15 cellular contexts compared by ENCODE assay signal in the genomic region with DNA sequence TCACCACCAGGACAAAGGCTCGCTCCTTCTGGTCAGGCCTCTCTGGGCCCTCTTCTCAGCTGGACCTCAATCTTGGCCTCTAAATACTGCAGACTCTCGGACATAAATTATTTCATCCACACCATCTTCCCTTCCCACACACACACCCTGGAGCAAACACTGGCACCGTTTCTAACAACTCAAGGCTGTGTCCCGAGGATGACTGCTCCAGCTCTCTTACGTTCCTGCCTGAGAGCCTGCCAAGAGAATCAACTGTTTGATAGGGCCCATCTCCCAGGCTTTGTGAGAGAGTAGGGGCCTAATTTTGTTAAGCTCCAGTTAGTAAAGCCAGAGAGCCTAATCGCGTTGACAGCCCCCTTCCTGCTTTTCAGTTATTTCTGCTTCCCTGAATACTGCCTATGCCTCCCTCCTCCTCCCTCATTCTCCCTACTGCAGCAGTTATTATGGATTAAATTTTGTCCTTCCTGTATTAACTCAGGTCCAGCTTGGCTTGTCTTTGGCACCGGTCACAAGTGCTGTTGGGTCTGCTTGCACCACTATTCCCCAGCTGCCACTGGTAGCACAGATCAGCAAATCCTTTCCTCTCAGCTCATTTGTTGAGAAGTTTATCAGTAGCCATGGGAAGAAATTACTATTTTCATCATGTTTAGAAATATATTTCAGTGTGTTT.
DNase-seq lines count a peak whose midpoint lies in the region; ATAC-seq and TF ChIP-seq lines count a peak whose summit lies in the region.
"Had no signal": no experiment of that assay in that cellular context is flagged by ENCODE, and none has a peak within 500 bp of the region (broad histone marks: within the 10 kb centered on the region; RNA-seq: fewer than 3 reads in every experiment).

No MANE protein-coding gene starts in this region.

- H3K36me3 Mint-ChIP-seq in T-helper 17 cell (ENCODE audit: low read depth), result peaks cover 2% of the 10 kb centered on the region

- H3K27me3 Mint-ChIP-seq in T-helper 17 cell, result no peaks in the 10 kb centered on the region
- H3K27me3 Mint-ChIP-seq: stimulated activated memory B cell treated with anti-CD40 and anti-IgM and Interleukin-4, amounts not matched to agents 10 μg/mL and 1 μg/mL and 100 μg/mL, for 72 hours had no signal

- TF ChIP-seq CTCF in fibroblast of mammary gland (conservative IDR thresholded peaks at IDR 0.05; ENCODE audit: control insufficient read depth, insufficient read depth, low read depth, low read length) (no peak), GM13976 (IDR thresholded peaks at IDR 0.05; ENCODE audit: borderline replicate concordance, control extremely low read depth, extremely low read depth, insufficient read depth, missing control alignments) (no peak)

- H3K4me3 ChIP-seq in fibroblast of mammary gland (ENCODE audit: control insufficient read depth, low read depth, low read length), result no peak overlapping the region
- H3K4me3 ChIP-seq: GM12878 had no signal

- H3K27ac ChIP-seq in temporal lobe (ENCODE audit: low read depth, low read length), result peak overlapping the region; percentile 4

- H3K4me3 Mint-ChIP-seq in T-helper 17 cell, result no peak overlapping the region
- H3K4me3 Mint-ChIP-seq: stimulated activated memory B cell treated with anti-CD40 and anti-IgM and Interleukin-4, amounts not matched to agents 10 μg/mL and 1 μg/mL and 100 μg/mL, for 72 hours had no signal

- no peak for ATAC-seq in T-helper 17 cell
- no peak for ATAC-seq in HG02610 (IDR thresholded peaks at IDR 0.05; ENCODE audit: unreplicated experiment)
- ATAC-seq in GM21367 (IDR thresholded peaks at IDR 0.05; ENCODE audit: unreplicated experiment), result no peak
- ATAC-seq: GM12878; stimulated activated memory B cell treated with anti-CD40 and anti-IgM and Interleukin-4, amounts not matched to agents 10 μg/mL and 1 μg/mL and 100 μg/mL, for 72 hours had no signal

- no peaks in the 10 kb centered on the region for H3K9me3 ChIP-seq in T-helper 17 cell (ENCODE audit: control insufficient read depth, low read length, poor library complexity, severe bottlenecking)

- H3K27ac Mint-ChIP-seq in T-helper 17 cell, result peak overlapping the region; percentile 24
- H3K27ac Mint-ChIP-seq: stimulated activated memory B cell treated with anti-CD40 and anti-IgM and Interleukin-4, amounts not matched to agents 10 μg/mL and 1 μg/mL and 100 μg/mL, for 72 hours had no signal

- in situ Hi-C loops in GM13976 (cut with MboI; ENCODE audit: low sequenced_read_pairs, unreplicated experiment), result no loop called here

- DNase-seq in T-helper 17 cell (no peak), fibroblast of mammary gland (ENCODE audit: low read depth) (peak; percentile 46), mucosa of gallbladder (ENCODE audit: low spot score) (peak; percentile 15), GM13976 (ENCODE audit: low spot score) (no peak), HCEC 1CT (no peak)
- DNase-seq: activated effector memory CD4-positive, alpha-beta T cell treated with Interleukin-2 at 50 U/mL for 16 hours; NCI-H1436; NCI-H524; SHP77; stimulated activated CD4-positive, alpha-beta T cell treated with anti-CD3 and anti-CD28 coated beads, Interleukin-4, amount 100 ng/mL, for 24 hours had no signal

- peaks cover 7% of the 10 kb centered on the region for H3K4me1 Mint-ChIP-seq in T-helper 17 cell

Comparison
In these comparisons a context has a peak if more than half of its experiments do, and no peak if none do; other contexts are left out.
1. DNase-seq: peak in fibroblast of mammary gland (single experiment) and mucosa of gallbladder (single experiment); none in T-helper 17 cell (0 of 3), GM13976 (single experiment) and HCEC 1CT (single experiment).